ENCODE assay signal across 7 cellular contexts in genomic region chr17:68205808-68206563, GRCh38. TPM values are rescaled to one million over a fixed set of nuclear protein-coding genes. Genes with fewer than 3 reads are reported as not detected.
DNase-seq lines count a peak whose midpoint lies in the region; ATAC-seq, FAIRE-seq and TF ChIP-seq lines count a peak whose summit lies in the region.
"Not testable (repeated sequence)": the region's sequence is repeated elsewhere in the genome, so short reads cannot be mapped to it uniquely, and the experiment has no call there.

No MANE protein-coding gene starts in this region.

- TF ChIP-seq POLR2A in body of pancreas (IDR thresholded peaks at IDR 0.05), result not testable (repeated sequence)

- not testable (repeated sequence) for DNase-seq in GM18507 (ENCODE audit: extremely low spot score, insufficient read length, low read depth); body of pancreas; osteocyte (ENCODE audit: extremely low spot score, unreplicated experiment)
- DNase-seq in Karpas-422, result peak; percentile 77
- peak; percentile 5 for DNase-seq in SKM-1 (lab: John Stamatoyannopoulos, UW; ENCODE audit: unreplicated experiment)
- peak; percentile 40 to 75 (median 69) for DNase-seq in right cardiac atrium

- not testable (repeated sequence) for H4K20me1 ChIP-seq in Karpas-422 (ENCODE audit: insufficient read depth, low read depth, low read length)

- H3K4me3 Mint-ChIP-seq in osteocyte (ENCODE audit: unreplicated experiment), result peak overlapping the region; percentile 81

- ATAC-seq in HG02610 (IDR thresholded peaks at IDR 0.05; ENCODE audit: unreplicated experiment) (peak; percentile 32), body of pancreas (peak; percentile 39), right cardiac atrium (peak; percentile 29 to 52)

- H3K27me3 ChIP-seq in Karpas-422 (ENCODE audit: low read length); body of pancreas; right cardiac atrium (ENCODE audit: control insufficient read depth, insufficient read depth): not testable (repeated sequence)

- peak overlapping the region; percentile 80 for H3K4me2 ChIP-seq in Karpas-422 (ENCODE audit: low read depth, low read length, poor library complexity, severe bottlenecking)

- FAIRE-seq in GM18507 (lab: Jason Lieb, UNC), result peak; percentile 71

- 3 to 17% methylated on average over 11 to 44 of the region's 49 CpGs for WGBS in body of pancreas, 2 donors
- under 1% methylated on average over 49 of the region's 49 CpGs for WGBS in right cardiac atrium

- not testable (repeated sequence) for H3K9me2 ChIP-seq in Karpas-422 (replicated peaks; ENCODE audit: insufficient read depth, low read length)

- not testable (repeated sequence) for TF ChIP-seq CTCF in body of pancreas (IDR thresholded peaks at IDR 0.05); osteocyte (IDR thresholded peaks at IDR 0.05)

- H3K27ac ChIP-seq in Karpas-422 (ENCODE audit: low read length) (peak overlapping the region; percentile 94), body of pancreas (peak overlapping the region in 3 of 4 donors; percentile 58 to 78 (median 63)), right cardiac atrium (ENCODE audit: low read length) (peak overlapping the region; percentile 85)

- H3K36me3 ChIP-seq in Karpas-422 (ENCODE audit: insufficient read depth, low read length), result peaks cover 21% of the 10 kb centered on the region
- not testable (repeated sequence) for H3K36me3 ChIP-seq in body of pancreas (replicated peaks in 1 of 2; ENCODE audit: insufficient read depth in 1 of 2, low read depth in 2 of 2)

- H3K36me3 Mint-ChIP-seq in osteocyte (ENCODE audit: unreplicated experiment), result peaks cover 10% of the 10 kb centered on the region

- peak overlapping the region; percentile 73 for H3K4me3 ChIP-seq in Karpas-422 (ENCODE audit: low read length)
- peak overlapping the region in 1 of 2 donors; percentile 59 for H3K4me3 ChIP-seq in body of pancreas
- peak overlapping the region; percentile 81 for H3K4me3 ChIP-seq in right cardiac atrium (ENCODE audit: low read length)

- not testable (repeated sequence) for H3K27me3 Mint-ChIP-seq in osteocyte (ENCODE audit: unreplicated experiment)

- not testable (repeated sequence) for H3K9me3 Mint-ChIP-seq in osteocyte (ENCODE audit: unreplicated experiment)

- peaks cover 44% of the 10 kb centered on the region for H3K79me2 ChIP-seq in Karpas-422 (ENCODE audit: low read length)

- peaks cover 26% of the 10 kb centered on the region for H3K4me1 ChIP-seq in Karpas-422 (ENCODE audit: low read length)
- peaks cover 20% of the 10 kb centered on the region for H3K4me1 ChIP-seq in body of pancreas
- H3K4me1 ChIP-seq in right cardiac atrium (ENCODE audit: control insufficient read depth, insufficient read depth, low read length), result not testable (repeated sequence)

- H3K9ac ChIP-seq in Karpas-422 (ENCODE audit: low read length), result peak overlapping the region; percentile 100

- peaks cover 17% of the 10 kb centered on the region for H3K4me1 Mint-ChIP-seq in osteocyte (ENCODE audit: unreplicated experiment)

- intact Hi-C loops in body of pancreas (cut with DNase I), result not testable (repeated sequence)
- intact Hi-C loops in right cardiac atrium (cut with DNase I), result loop anchor here in 2 of 4 donors (5.0 kb wide), 1 partner anchor 41 kb away; the partner anchor contains the start of gene AMZ2 (in 2 of the 2)

- H3K27ac Mint-ChIP-seq in osteocyte (ENCODE audit: unreplicated experiment), result peak overlapping the region; percentile 65

- not testable (repeated sequence) for H2AFZ ChIP-seq in Karpas-422 (ENCODE audit: low read length)

- not testable (repeated sequence) for H3K9me3 ChIP-seq in Karpas-422 (ENCODE audit: low read length); body of pancreas; right cardiac atrium (ENCODE audit: control insufficient read depth, low read length)

RNA-seq across cellular contexts. Expression of gene AMZ2, which starts 41.9 kb away (rescaled TPM):
- 66.7 and 136 TPM in 2 replicates for total RNA-seq in Karpas-422 (2014; rRNA removed; shearing (Covaris generic); ENCODE audit: low replicate concordance)
- total RNA-seq in body of pancreas, result 10 to 100 TPM; 23.3 to 28.3 TPM
- total RNA-seq in right cardiac atrium, result 10 to 100 TPM; 73.9 to 98.3 (median 93.0) TPM
- polyA plus RNA-seq in right cardiac atrium, result 97.6 TPM
- total RNA-seq in osteocyte, result 66.5 and 69.8 TPM in 2 replicates
